In genomic region chr9:108271236-108271635, GRCh38 we compare ENCODE assay signal across 1 cellular context.
TF ChIP-seq lines count a peak whose summit lies in the region.

No MANE protein-coding gene starts in this region.

TF ChIP-seq in WTC11, 78 proteins besides CTCF, POLR2A, EP300 and RAD21 (continued from another document):
- TF ChIP-seq, protein P1, sequence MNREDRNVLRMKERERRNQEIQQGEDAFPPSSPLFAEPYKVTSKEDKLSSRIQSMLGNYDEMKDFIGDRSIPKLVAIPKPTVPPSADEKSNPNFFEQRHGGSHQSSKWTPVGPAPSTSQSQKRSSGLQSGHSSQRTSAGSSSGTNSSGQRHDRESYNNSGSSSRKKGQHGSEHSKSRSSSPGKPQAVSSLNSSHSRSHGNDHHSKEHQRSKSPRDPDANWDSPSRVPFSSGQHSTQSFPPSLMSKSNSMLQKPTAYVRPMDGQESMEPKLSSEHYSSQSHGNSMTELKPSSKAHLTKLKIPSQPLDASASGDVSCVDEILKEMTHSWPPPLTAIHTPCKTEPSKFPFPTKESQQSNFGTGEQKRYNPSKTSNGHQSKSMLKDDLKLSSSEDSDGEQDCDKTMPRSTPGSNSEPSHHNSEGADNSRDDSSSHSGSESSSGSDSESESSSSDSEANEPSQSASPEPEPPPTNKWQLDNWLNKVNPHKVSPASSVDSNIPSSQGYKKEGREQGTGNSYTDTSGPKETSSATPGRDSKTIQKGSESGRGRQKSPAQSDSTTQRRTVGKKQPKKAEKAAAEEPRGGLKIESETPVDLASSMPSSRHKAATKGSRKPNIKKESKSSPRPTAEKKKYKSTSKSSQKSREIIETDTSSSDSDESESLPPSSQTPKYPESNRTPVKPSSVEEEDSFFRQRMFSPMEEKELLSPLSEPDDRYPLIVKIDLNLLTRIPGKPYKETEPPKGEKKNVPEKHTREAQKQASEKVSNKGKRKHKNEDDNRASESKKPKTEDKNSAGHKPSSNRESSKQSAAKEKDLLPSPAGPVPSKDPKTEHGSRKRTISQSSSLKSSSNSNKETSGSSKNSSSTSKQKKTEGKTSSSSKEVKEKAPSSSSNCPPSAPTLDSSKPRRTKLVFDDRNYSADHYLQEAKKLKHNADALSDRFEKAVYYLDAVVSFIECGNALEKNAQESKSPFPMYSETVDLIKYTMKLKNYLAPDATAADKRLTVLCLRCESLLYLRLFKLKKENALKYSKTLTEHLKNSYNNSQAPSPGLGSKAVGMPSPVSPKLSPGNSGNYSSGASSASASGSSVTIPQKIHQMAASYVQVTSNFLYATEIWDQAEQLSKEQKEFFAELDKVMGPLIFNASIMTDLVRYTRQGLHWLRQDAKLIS (CRISPR knock-in tag; IDR thresholded peaks at IDR 0.05; ENCODE audit: borderline replicate concordance) = no peak
- no peak for TF ChIP-seq CREM (CRISPR knock-in tag; IDR thresholded peaks at IDR 0.05)
- TF ChIP-seq HMGXB4 (CRISPR knock-in tag; IDR thresholded peaks at IDR 0.05) = no peak
- no peak for TF ChIP-seq MYBL2 (CRISPR knock-in tag; IDR thresholded peaks at IDR 0.05)
- TF ChIP-seq FOXJ3 (CRISPR knock-in tag; IDR thresholded peaks at IDR 0.05; ENCODE audit: borderline replicate concordance) = no peak
- TF ChIP-seq ZNF671 (CRISPR knock-in tag; IDR thresholded peaks at IDR 0.05) = no peak
- TF ChIP-seq AR (CRISPR knock-in tag; IDR thresholded peaks at IDR 0.05) = no peak
- no peak for TF ChIP-seq JUN (CRISPR knock-in tag; IDR thresholded peaks at IDR 0.05)
- TF ChIP-seq, protein P2, sequence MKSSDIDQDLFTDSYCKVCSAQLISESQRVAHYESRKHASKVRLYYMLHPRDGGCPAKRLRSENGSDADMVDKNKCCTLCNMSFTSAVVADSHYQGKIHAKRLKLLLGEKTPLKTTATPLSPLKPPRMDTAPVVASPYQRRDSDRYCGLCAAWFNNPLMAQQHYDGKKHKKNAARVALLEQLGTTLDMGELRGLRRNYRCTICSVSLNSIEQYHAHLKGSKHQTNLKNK (CRISPR knock-in tag; IDR thresholded peaks at IDR 0.05) = no peak
